8 cellular contexts compared by ENCODE assay signal in genomic region chr5:1516615-1517601, GRCh38. TPM values are rescaled to one million over a fixed set of nuclear protein-coding genes. Genes with fewer than 3 reads are reported as not detected.
DNase-seq lines count a peak whose midpoint lies in the region; ATAC-seq, FAIRE-seq and TF ChIP-seq lines count a peak whose summit lies in the region.

No MANE protein-coding gene starts in this region.

- ATAC-seq in sciatic nerve (no peak), SK-N-SH treated with all-trans-retinoic acid at 6 μM for 48 hours (no peak), HG03571 (IDR thresholded peaks at IDR 0.05; ENCODE audit: unreplicated experiment) (no peak)

- no peak for TF ChIP-seq POLR2A in H54 (IDR thresholded peaks at IDR 0.05; ENCODE audit: low read depth, low read length)

- TF ChIP-seq CTCF in WERI-Rb-1 (IDR thresholded peaks at IDR 0.05; ENCODE audit: low read depth, low read length) = no peak

- H3K36me3 ChIP-seq in WERI-Rb-1 = peaks cover 68% of the 10 kb centered on the region

- no peaks in the 10 kb centered on the region for H3K9me3 ChIP-seq in WERI-Rb-1 (ENCODE audit: severe bottlenecking)

- FAIRE-seq in H54 (lab: Jason Lieb, UNC) = no peak

- intact Hi-C loops in head of caudate nucleus (cut with DNase I) (no loop called here), sciatic nerve (cut with DNase I) (no loop called here)

- no peak overlapping the region for H3K27ac ChIP-seq in WERI-Rb-1

- no peak overlapping the region for H3K4me3 ChIP-seq in WERI-Rb-1 (ENCODE audit: low read depth, low read length)

- H3K27me3 ChIP-seq in WERI-Rb-1 (ENCODE audit: insufficient read depth, low read depth, severe bottlenecking) = no peaks in the 10 kb centered on the region

- peak; percentile 76 for DNase-seq in EH (ENCODE audit: low read depth)
- DNase-seq in WERI-Rb-1 = peak; percentile 10
- peak in 28 of 42 donors; percentile 0 to 40 (median 12) for DNase-seq in head of caudate nucleus
- peak; percentile 55 for DNase-seq in sciatic nerve (ENCODE audit: low spot score)
- DNase-seq in RKO (ENCODE audit: low spot score) = no peak
- DNase-seq in H54 (ENCODE audit: insufficient read length, low spot score) = no peak

TF ChIP-seq in SK-N-SH treated with all-trans-retinoic acid at 6 μM for 48 hours, 23 proteins besides CTCF, POLR2A, EP300 and RAD21:
- TF ChIP-seq ARNTL (CRISPR knock-in tag; IDR thresholded peaks at IDR 0.05; ENCODE audit: borderline replicate concordance, low read depth) (no peak), CSDC2 (CRISPR knock-in tag; IDR thresholded peaks at IDR 0.05) (no peak), RARB (CRISPR knock-in tag; IDR thresholded peaks at IDR 0.05) (no peak), ISL1 (CRISPR knock-in tag; IDR thresholded peaks at IDR 0.05) (no peak), ZNF70 (CRISPR knock-in tag; IDR thresholded peaks at IDR 0.05) (no peak), SNAI2 (CRISPR knock-in tag; IDR thresholded peaks at IDR 0.05) (no peak), ESRRG (CRISPR knock-in tag; IDR thresholded peaks at IDR 0.05) (no peak), ZFP30 (CRISPR knock-in tag; IDR thresholded peaks at IDR 0.05) (no peak), TCF4 (CRISPR knock-in tag; IDR thresholded peaks at IDR 0.05; ENCODE audit: borderline replicate concordance) (no peak), GLIS3 (CRISPR knock-in tag; IDR thresholded peaks at IDR 0.05) (no peak), ZC3H10 (CRISPR knock-in tag; IDR thresholded peaks at IDR 0.05) (no peak), OSR1 (CRISPR knock-in tag; IDR thresholded peaks at IDR 0.05) (no peak), TOX (CRISPR knock-in tag; IDR thresholded peaks at IDR 0.05; ENCODE audit: borderline replicate concordance) (no peak), PPARA (CRISPR knock-in tag; IDR thresholded peaks at IDR 0.05; ENCODE audit: borderline replicate concordance) (no peak), ZFP3 (CRISPR knock-in tag; IDR thresholded peaks at IDR 0.05) (no peak), ZNF565 (CRISPR knock-in tag; conservative IDR thresholded peaks at IDR 0.05; ENCODE audit: low read depth) (no peak)
- TF ChIP-seq, protein P1, sequence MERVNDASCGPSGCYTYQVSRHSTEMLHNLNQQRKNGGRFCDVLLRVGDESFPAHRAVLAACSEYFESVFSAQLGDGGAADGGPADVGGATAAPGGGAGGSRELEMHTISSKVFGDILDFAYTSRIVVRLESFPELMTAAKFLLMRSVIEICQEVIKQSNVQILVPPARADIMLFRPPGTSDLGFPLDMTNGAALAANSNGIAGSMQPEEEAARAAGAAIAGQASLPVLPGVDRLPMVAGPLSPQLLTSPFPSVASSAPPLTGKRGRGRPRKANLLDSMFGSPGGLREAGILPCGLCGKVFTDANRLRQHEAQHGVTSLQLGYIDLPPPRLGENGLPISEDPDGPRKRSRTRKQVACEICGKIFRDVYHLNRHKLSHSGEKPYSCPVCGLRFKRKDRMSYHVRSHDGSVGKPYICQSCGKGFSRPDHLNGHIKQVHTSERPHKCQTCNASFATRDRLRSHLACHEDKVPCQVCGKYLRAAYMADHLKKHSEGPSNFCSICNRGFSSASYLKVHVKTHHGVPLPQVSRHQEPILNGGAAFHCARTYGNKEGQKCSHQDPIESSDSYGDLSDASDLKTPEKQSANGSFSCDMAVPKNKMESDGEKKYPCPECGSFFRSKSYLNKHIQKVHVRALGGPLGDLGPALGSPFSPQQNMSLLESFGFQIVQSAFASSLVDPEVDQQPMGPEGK (CRISPR knock-in tag; IDR thresholded peaks at IDR 0.05; ENCODE audit: borderline replicate concordance) = no peak
- TF ChIP-seq, protein P2, sequence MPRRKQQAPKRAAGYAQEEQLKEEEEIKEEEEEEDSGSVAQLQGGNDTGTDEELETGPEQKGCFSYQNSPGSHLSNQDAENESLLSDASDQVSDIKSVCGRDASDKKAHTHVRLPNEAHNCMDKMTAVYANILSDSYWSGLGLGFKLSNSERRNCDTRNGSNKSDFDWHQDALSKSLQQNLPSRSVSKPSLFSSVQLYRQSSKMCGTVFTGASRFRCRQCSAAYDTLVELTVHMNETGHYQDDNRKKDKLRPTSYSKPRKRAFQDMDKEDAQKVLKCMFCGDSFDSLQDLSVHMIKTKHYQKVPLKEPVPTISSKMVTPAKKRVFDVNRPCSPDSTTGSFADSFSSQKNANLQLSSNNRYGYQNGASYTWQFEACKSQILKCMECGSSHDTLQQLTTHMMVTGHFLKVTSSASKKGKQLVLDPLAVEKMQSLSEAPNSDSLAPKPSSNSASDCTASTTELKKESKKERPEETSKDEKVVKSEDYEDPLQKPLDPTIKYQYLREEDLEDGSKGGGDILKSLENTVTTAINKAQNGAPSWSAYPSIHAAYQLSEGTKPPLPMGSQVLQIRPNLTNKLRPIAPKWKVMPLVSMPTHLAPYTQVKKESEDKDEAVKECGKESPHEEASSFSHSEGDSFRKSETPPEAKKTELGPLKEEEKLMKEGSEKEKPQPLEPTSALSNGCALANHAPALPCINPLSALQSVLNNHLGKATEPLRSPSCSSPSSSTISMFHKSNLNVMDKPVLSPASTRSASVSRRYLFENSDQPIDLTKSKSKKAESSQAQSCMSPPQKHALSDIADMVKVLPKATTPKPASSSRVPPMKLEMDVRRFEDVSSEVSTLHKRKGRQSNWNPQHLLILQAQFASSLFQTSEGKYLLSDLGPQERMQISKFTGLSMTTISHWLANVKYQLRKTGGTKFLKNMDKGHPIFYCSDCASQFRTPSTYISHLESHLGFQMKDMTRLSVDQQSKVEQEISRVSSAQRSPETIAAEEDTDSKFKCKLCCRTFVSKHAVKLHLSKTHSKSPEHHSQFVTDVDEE (CRISPR knock-in tag; IDR thresholded peaks at IDR 0.05) = no peak
- TF ChIP-seq, protein P3, sequence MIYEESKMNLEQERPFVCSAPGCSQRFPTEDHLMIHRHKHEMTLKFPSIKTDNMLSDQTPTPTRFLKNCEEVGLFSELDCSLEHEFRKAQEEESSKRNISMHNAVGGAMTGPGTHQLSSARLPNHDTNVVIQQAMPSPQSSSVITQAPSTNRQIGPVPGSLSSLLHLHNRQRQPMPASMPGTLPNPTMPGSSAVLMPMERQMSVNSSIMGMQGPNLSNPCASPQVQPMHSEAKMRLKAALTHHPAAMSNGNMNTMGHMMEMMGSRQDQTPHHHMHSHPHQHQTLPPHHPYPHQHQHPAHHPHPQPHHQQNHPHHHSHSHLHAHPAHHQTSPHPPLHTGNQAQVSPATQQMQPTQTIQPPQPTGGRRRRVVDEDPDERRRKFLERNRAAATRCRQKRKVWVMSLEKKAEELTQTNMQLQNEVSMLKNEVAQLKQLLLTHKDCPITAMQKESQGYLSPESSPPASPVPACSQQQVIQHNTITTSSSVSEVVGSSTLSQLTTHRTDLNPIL (CRISPR knock-in tag; IDR thresholded peaks at IDR 0.05; ENCODE audit: low read depth) = no peak
- TF ChIP-seq, protein P4, sequence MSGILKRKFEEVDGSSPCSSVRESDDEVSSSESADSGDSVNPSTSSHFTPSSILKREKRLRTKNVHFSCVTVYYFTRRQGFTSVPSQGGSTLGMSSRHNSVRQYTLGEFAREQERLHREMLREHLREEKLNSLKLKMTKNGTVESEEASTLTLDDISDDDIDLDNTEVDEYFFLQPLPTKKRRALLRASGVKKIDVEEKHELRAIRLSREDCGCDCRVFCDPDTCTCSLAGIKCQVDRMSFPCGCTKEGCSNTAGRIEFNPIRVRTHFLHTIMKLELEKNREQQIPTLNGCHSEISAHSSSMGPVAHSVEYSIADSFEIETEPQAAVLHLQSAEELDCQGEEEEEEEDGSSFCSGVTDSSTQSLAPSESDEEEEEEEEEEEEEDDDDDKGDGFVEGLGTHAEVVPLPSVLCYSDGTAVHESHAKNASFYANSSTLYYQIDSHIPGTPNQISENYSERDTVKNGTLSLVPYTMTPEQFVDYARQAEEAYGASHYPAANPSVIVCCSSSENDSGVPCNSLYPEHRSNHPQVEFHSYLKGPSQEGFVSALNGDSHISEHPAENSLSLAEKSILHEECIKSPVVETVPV (CRISPR knock-in tag; IDR thresholded peaks at IDR 0.05) = no peak

RNA-seq across cellular contexts. Expression of gene LPCAT1, which starts 6.9 kb away (rescaled TPM):
- 44.4 TPM for total RNA-seq in sciatic nerve

Comparison
In these comparisons a context has a peak if more than half of its experiments do, and no peak if none do; other contexts are left out.
1. DNase-seq: peak in EH (single experiment), WERI-Rb-1 (single experiment), head of caudate nucleus (28 of 42) and sciatic nerve (single experiment); none in RKO (single experiment) and H54 (single experiment).